ENCODE assay signal across 1 cellular context in genomic region chr7:105519353-105519752, GRCh38.
TF ChIP-seq lines count a peak whose summit lies in the region.

No MANE protein-coding gene starts in this region.

TF ChIP-seq in HepG2, 621 proteins besides CTCF, POLR2A, EP300 and RAD21:
- TF ChIP-seq ZNF713 (CRISPR knock-in tag; IDR thresholded peaks at IDR 0.05) (no peak), AHR (CRISPR knock-in tag; IDR thresholded peaks at IDR 0.05) (no peak), ZMYM3 (CRISPR knock-in tag; IDR thresholded peaks at IDR 0.05) (no peak), AHDC1 (CRISPR knock-in tag; IDR thresholded peaks at IDR 0.05; ENCODE audit: borderline replicate concordance) (no peak), HMG20B (CRISPR knock-in tag; conservative IDR thresholded peaks at IDR 0.05) (no peak), SNAPC4 (CRISPR knock-in tag; IDR thresholded peaks at IDR 0.05) (no peak), ZNF780A (CRISPR knock-in tag; IDR thresholded peaks at IDR 0.05) (no peak), FOXA1 (IDR thresholded peaks at IDR 0.05) (no peak), FOXA1 (CRISPR knock-in tag; IDR thresholded peaks at IDR 0.05) (no peak)
TF ChIP-seq in HepG2: peak in this region for 0.
